10 cellular contexts compared by ENCODE assay signal in genomic region chr1:226678251-226678650, GRCh38.
A peak's percentile ranks its signal among the peaks of the same experiment; 100 is the strongest.
DNase-seq lines count a peak whose midpoint lies in the region; ATAC-seq, FAIRE-seq and TF ChIP-seq lines count a peak whose summit lies in the region.
"Had no signal": no experiment of that assay in that cellular context is flagged by ENCODE, and none has a peak within 500 bp of the region (broad histone marks: within the 10 kb centered on the region; RNA-seq: fewer than 3 reads in every experiment).

No MANE protein-coding gene starts in this region.

- no TSS peak for BruUV-seq in GM12878 (replicated peaks; lab: Mats Ljungman, UMichigan)

- no peaks in the 10 kb centered on the region for H3K9me3 Mint-ChIP-seq in stimulated activated naive CD8-positive, alpha-beta T cell treated with anti-CD3 and anti-CD28 coated beads, Interleukin-15, Interleukin-2, amounts not matched to agents 100 ng/mL and 50 ng/mL, for 24 hours
- H3K9me3 Mint-ChIP-seq: GM23338 had no signal

- 0 out of 2 replicates have a peak, but pooled peaks cover 2% of the 10 kb centered on the region for H4K20me1 ChIP-seq in GM12878 (ENCODE audit: control insufficient read depth, insufficient read depth)

- in situ Hi-C loops in GM12878 (cut with MboI) = no loop called here

- peaks cover 2% of the 10 kb centered on the region in 2 experiments; a peak in 2 of 4 replicates for H3K36me3 ChIP-seq in GM12878 (ENCODE audit: control insufficient read depth in 2 of 2, insufficient read depth in 2 of 2, low read length in 1 of 2)
- H3K36me3 ChIP-seq in prostate gland = no peaks in the 10 kb centered on the region
- H3K36me3 ChIP-seq in BE2C = no peaks in the 10 kb centered on the region

- H3K36me3 Mint-ChIP-seq in stimulated activated naive CD8-positive, alpha-beta T cell treated with anti-CD3 and anti-CD28 coated beads, Interleukin-15, Interleukin-2, amounts not matched to agents 100 ng/mL and 50 ng/mL, for 24 hours (ENCODE audit: low read depth) = peaks cover 15% of the 10 kb centered on the region

- TF ChIP-seq POLR2A in GM12878 (IDR thresholded peaks at IDR 0.05; ENCODE audit: low read depth, low read length) (no peak), prostate gland (IDR thresholded peaks at IDR 0.05) (no peak)

- H3K4me3 Mint-ChIP-seq in stimulated activated naive CD8-positive, alpha-beta T cell treated with anti-CD3 and anti-CD28 coated beads, Interleukin-15, Interleukin-2, amounts not matched to agents 100 ng/mL and 50 ng/mL, for 24 hours = peak overlapping the region; percentile 82
- H3K4me3 Mint-ChIP-seq: GM23338 had no signal

- SMC1A ChIA-PET in GM12878 (lab: Charles Lee; ENCODE audit: uncharacterized antibody, unreplicated experiment) = interaction anchor here (0.8 to 8.6 kb wide), 8 partner anchors 10 to 147 kb away, joined by 3 to 67 read pairs (median 10); no protein-coding TSS in a partner anchor

- no peak for TF ChIP-seq EP300 in GM12878 (IDR thresholded peaks at IDR 0.05; ENCODE audit: borderline replicate concordance in 1 of 2, control insufficient read depth in 1 of 2, low read depth in 2 of 2, low read length in 2 of 2)

- H3K27ac ChIP-seq in GM12878 (ENCODE audit: control insufficient read depth, insufficient read depth) (0 out of 2 replicates have a peak overlapping the region, but pooled peaks have one; percentile 2), prostate gland (peak overlapping the region; percentile 95 to 97)

- CTCF ChIA-PET in GM12878 (lab: Yijun Ruan, JAX) = interaction anchor here (0.7 to 4.2 kb wide), 8 partner anchors 10 to 52 kb away, joined by 3 to 19 read pairs (median 3); no protein-coding TSS in a partner anchor

- no peak overlapping the region for H2AFZ ChIP-seq in GM12878 (ENCODE audit: control insufficient read depth, low read depth, low read length)
- H2AFZ ChIP-seq: GM23338 had no signal

- no peak overlapping the region for H3K4me3 ChIP-seq in GM12878
- H3K4me3 ChIP-seq in prostate gland = no peak overlapping the region
- no peak overlapping the region for H3K4me3 ChIP-seq in BE2C (ENCODE audit: low read depth, low read length)
- H3K4me3 ChIP-seq: GM23338, K562 had no signal

- no peak for DNase-seq in stimulated activated naive CD8-positive, alpha-beta T cell treated with anti-CD3 and anti-CD28 coated beads, Interleukin-15, Interleukin-2, amounts not matched to agents 100 U/mL and 50 U/mL, for 24 hours
- DNase-seq in GM12878 (ENCODE audit: low read depth, low spot score) (no peak), prostate gland (ENCODE audit: low spot score) (no peak), NCI-H1436 (lab: John Stamatoyannopoulos, UW) (no peak), dermis blood vessel endothelial cell (no peak), BE2C (no peak)

- peaks cover 99% of the 10 kb centered on the region for H3K4me1 Mint-ChIP-seq in stimulated activated naive CD8-positive, alpha-beta T cell treated with anti-CD3 and anti-CD28 coated beads, Interleukin-15, Interleukin-2, amounts not matched to agents 100 ng/mL and 50 ng/mL, for 24 hours (ENCODE audit: low read depth)

- WGBS in GM12878 (ENCODE audit: insufficient coverage, insufficient replicate concordance, low lambda C conversion rate, missing lambda C conversion rate) = 88% methylated on average over 2 of the region's 2 CpGs
- WGBS in prostate gland = 84% methylated on average over 2 of the region's 2 CpGs

- RAD21 ChIA-PET in GM12878 (lab: Charles Lee; ENCODE audit: unreplicated experiment) = interaction anchor here (0.6 to 4.7 kb wide), 12 partner anchors 10 to 150 kb away, joined by 3 to 30 read pairs (median 5); partner anchors contain the start of gene ITPKB

- H3K79me2 ChIP-seq in GM12878 (ENCODE audit: control insufficient read depth, insufficient read depth, low read length) = peaks cover 32% of the 10 kb centered on the region

- H3K27ac Mint-ChIP-seq in stimulated activated naive CD8-positive, alpha-beta T cell treated with anti-CD3 and anti-CD28 coated beads, Interleukin-15, Interleukin-2, amounts not matched to agents 100 ng/mL and 50 ng/mL, for 24 hours = peak overlapping the region; percentile 99
- H3K27ac Mint-ChIP-seq: GM23338 had no signal

- TF ChIP-seq CTCF in GM12878 (IDR thresholded peaks at IDR 0.05 in 2 of 3, conservative IDR thresholded peaks at IDR 0.05 in 1 of 3; ENCODE audit: control insufficient read depth in 2 of 3, extremely low read depth in 1 of 3, insufficient read depth in 1 of 3, low read depth in 3 of 3, low read length in 3 of 3) (no peak), prostate gland (IDR thresholded peaks at IDR 0.05) (no peak), BE2C (IDR thresholded peaks at IDR 0.05; ENCODE audit: low read depth, low read length) (no peak)

- no peak for ATAC-seq in stimulated activated naive CD8-positive, alpha-beta T cell treated with anti-CD3 and anti-CD28 coated beads, Interleukin-15, Interleukin-2, amounts not matched to agents 100 U/mL and 50 U/mL, for 24 hours
- ATAC-seq in GM12878 (no peak), HG02642 (IDR thresholded peaks at IDR 0.05; ENCODE audit: poor library complexity, unreplicated experiment) (no peak)
- ATAC-seq: GM23338, K562 had no signal

- H3K4me1 ChIP-seq in GM12878 (ENCODE audit: control insufficient read depth, insufficient read depth, low read length) = peaks cover 70% of the 10 kb centered on the region
- H3K4me1 ChIP-seq in prostate gland (replicated peaks) = peaks cover 17% of the 10 kb centered on the region
- H3K4me1 ChIP-seq in BE2C = no peaks in the 10 kb centered on the region

- no peak overlapping the region for H3K4me2 ChIP-seq in GM12878 (ENCODE audit: control insufficient read depth, insufficient read depth)
- H3K4me2 ChIP-seq: GM23338 had no signal

- TF ChIP-seq RAD21 in GM12878 (IDR thresholded peaks at IDR 0.05; ENCODE audit: insufficient read depth, low read depth, low read length) = no peak

- intact Hi-C loops in GM12878 (cut with micrococcal nuclease; ENCODE audit: unreplicated experiment) (no loop called here), prostate gland (cut with DNase I) (no loop called here)

- POLR2A ChIA-PET in GM12878 (lab: Charles Lee) = interaction anchor here (0.5 to 4.1 kb wide), 5 partner anchors 8 to 1058 kb away, joined by 3 to 21 read pairs (median 4); no protein-coding TSS in a partner anchor

- H3K9ac ChIP-seq in GM12878 (ENCODE audit: control insufficient read depth, insufficient read depth, low read length) = no peak overlapping the region

- H3K27me3 ChIP-seq in GM12878 (replicated peaks in 1 of 2; ENCODE audit: control insufficient read depth in 2 of 2, insufficient read depth in 2 of 2, low read length in 1 of 2) (no peaks in the 10 kb centered on the region), prostate gland (replicated peaks; ENCODE audit: insufficient read depth) (no peaks in the 10 kb centered on the region), BE2C (no peaks in the 10 kb centered on the region)

- FAIRE-seq in GM12878 (lab: Jason Lieb, UNC) = no peak
- FAIRE-seq: K562 had no signal

- H3K27me3 Mint-ChIP-seq in stimulated activated naive CD8-positive, alpha-beta T cell treated with anti-CD3 and anti-CD28 coated beads, Interleukin-15, Interleukin-2, amounts not matched to agents 100 ng/mL and 50 ng/mL, for 24 hours = no peaks in the 10 kb centered on the region

- no peaks in the 10 kb centered on the region for H3K9me3 ChIP-seq in GM12878 (replicated peaks; ENCODE audit: control insufficient read depth, insufficient read depth, low read length)
- H3K9me3 ChIP-seq in prostate gland = no peaks in the 10 kb centered on the region
- no peaks in the 10 kb centered on the region for H3K9me3 ChIP-seq in BE2C

TF ChIP-seq in GM12878, 131 proteins besides CTCF, POLR2A, EP300 and RAD21:
- TF ChIP-seq FOXM1 (IDR thresholded peaks at IDR 0.05; ENCODE audit: low read depth, low read length) = no peak
- no peak for TF ChIP-seq MLLT1 (IDR thresholded peaks at IDR 0.05)
- no peak for TF ChIP-seq SP1 (IDR thresholded peaks at IDR 0.05; ENCODE audit: low read depth, low read length)
- TF ChIP-seq TCF7 (IDR thresholded peaks at IDR 0.05; ENCODE audit: borderline replicate concordance) = no peak
- no peak for TF ChIP-seq POU2F2 (IDR thresholded peaks at IDR 0.05; ENCODE audit: borderline replicate concordance, low read depth, low read length)
- no peak for TF ChIP-seq HDAC6 (IDR thresholded peaks at IDR 0.05; ENCODE audit: unreplicated experiment)
- no peak for TF ChIP-seq IRF3 (IDR thresholded peaks at IDR 0.05)
- TF ChIP-seq CBFB (IDR thresholded peaks at IDR 0.05; ENCODE audit: low read depth) = no peak
- no peak for TF ChIP-seq SIX5 (IDR thresholded peaks at IDR 0.05; ENCODE audit: low read depth, low read length, severe bottlenecking)
- TF ChIP-seq NFYA (IDR thresholded peaks at IDR 0.05; ENCODE audit: borderline replicate concordance, low read depth, low read length) = no peak
- no peak for TF ChIP-seq TBL1XR1 (IDR thresholded peaks at IDR 0.05; ENCODE audit: low read depth, low read length)
- no peak for TF ChIP-seq TAF1 (IDR thresholded peaks at IDR 0.05; ENCODE audit: borderline replicate concordance, low read depth, low read length)
- TF ChIP-seq RB1 (IDR thresholded peaks at IDR 0.05; ENCODE audit: borderline replicate concordance) = no peak
